35 cellular contexts compared by ENCODE assay signal in genomic region chr18:51013259-51013658, GRCh38.
"Had no signal": no experiment of that assay in that cellular context is flagged by ENCODE, and none has a peak within 500 bp of the region (broad histone marks: within the 10 kb centered on the region; RNA-seq: fewer than 3 reads in every experiment).

No MANE protein-coding gene starts in this region.

- H3K4me1 Mint-ChIP-seq: activated CD4-positive, alpha-beta T cell treated with anti-CD3 and anti-CD28 coated beads for 36 hours; activated CD4-positive, alpha-beta T cell treated with anti-CD3 and anti-CD28 coated beads, Interleukin-2, amount 10 ng/mL, durations not matched to agents 24 days and 14 days; activated CD8-positive, alpha-beta memory T cell treated with anti-CD3 and anti-CD28 coated beads, Interleukin-2, amount 10 ng/mL, durations not matched to agents 7 days and 5 days; activated naive CD4-positive, alpha-beta T cell treated with anti-CD3 and anti-CD28 coated beads, Interleukin-2, amount 50 U/mL, for 24 hours; activated naive CD8-positive, alpha-beta T cell treated with anti-CD3 and anti-CD28 coated beads for 36 hours; activated naive CD8-positive, alpha-beta T cell treated with anti-CD3 and anti-CD28 coated beads, Interleukin-2, amount 50 U/mL, for 24 hours had no signal

- H3K4me3 Mint-ChIP-seq: activated CD4-positive, alpha-beta memory T cell treated with anti-CD3 and anti-CD28 coated beads for 36 hours; activated CD4-positive, alpha-beta T cell treated with anti-CD3 and anti-CD28 coated beads for 36 hours; activated CD4-positive, alpha-beta T cell treated with anti-CD3 and anti-CD28 coated beads, Interleukin-2, amount 10 ng/mL, durations not matched to agents 24 days and 14 days; activated CD8-positive, alpha-beta memory T cell treated with anti-CD3 and anti-CD28 coated beads, Interleukin-2, amount 10 ng/mL, durations not matched to agents 7 days and 5 days; activated CD8-positive, alpha-beta T cell treated with anti-CD3 and anti-CD28 coated beads, Interleukin-2, amount 10 ng/mL, durations not matched to agents 7 days and 5 days; activated naive CD4-positive, alpha-beta T cell treated with anti-CD3 and anti-CD28 coated beads for 36 hours; activated naive CD4-positive, alpha-beta T cell treated with anti-CD3 and anti-CD28 coated beads, Interleukin-2, amount 50 U/mL, for 24 hours; activated naive CD8-positive, alpha-beta T cell treated with anti-CD3 and anti-CD28 coated beads for 36 hours; activated naive CD8-positive, alpha-beta T cell treated with anti-CD3 and anti-CD28 coated beads, Interleukin-2, amount 50 U/mL, for 24 hours; activated T-helper 1 cell treated with anti-CD3 and anti-CD28 coated beads, Interleukin-12 subunit alpha, Interleukin-12 subunit beta, Interleukin-2, Interleukin-4 antibody, amounts not matched to agents 30 ng/mL and 10 ng/mL and 1 ng/mL, durations not matched to agents 14 hours and 24 hours and 36 hours; effector memory CD8-positive, alpha-beta T cell; T-helper 17 cell; T-helper 2 cell treated with Interferon-gamma antibody and Interleukin-4, amounts not matched to agents 5 μg/mL and 100 μg/mL, for 36 hours had no signal

- H3K9me3 ChIP-seq: adrenal gland, esophagus muscularis mucosa, gastrocnemius medialis, heart left ventricle had no signal

- H3K9me3 Mint-ChIP-seq: activated CD4-positive, alpha-beta memory T cell treated with anti-CD3 and anti-CD28 coated beads for 36 hours; activated CD4-positive, alpha-beta T cell treated with anti-CD3 and anti-CD28 coated beads, Interleukin-2, amount 10 ng/mL, durations not matched to agents 24 days and 14 days; activated naive CD4-positive, alpha-beta T cell treated with anti-CD3 and anti-CD28 coated beads for 36 hours; activated naive CD4-positive, alpha-beta T cell treated with anti-CD3 and anti-CD28 coated beads, Interleukin-2, amount 50 U/mL, for 24 hours; activated naive CD8-positive, alpha-beta T cell treated with anti-CD3 and anti-CD28 coated beads for 36 hours; activated naive CD8-positive, alpha-beta T cell treated with anti-CD3 and anti-CD28 coated beads, Interleukin-2, amount 50 U/mL, for 24 hours; activated T-helper 1 cell treated with anti-CD3 and anti-CD28 coated beads, Interleukin-12 subunit alpha, Interleukin-12 subunit beta, Interleukin-2, Interleukin-4 antibody, amounts not matched to agents 30 ng/mL and 10 ng/mL and 1 ng/mL, durations not matched to agents 14 hours and 24 hours and 36 hours; activated T-helper 2 cell treated with anti-CD3 and anti-CD28 coated beads, Interferon-gamma antibody, Interleukin-2, Interleukin-4, amounts not matched to agents 10 μg/mL and 5 μg/mL and 100 μg/mL, durations not matched to agents 14 hours and 24 hours and 36 hours; effector memory CD8-positive, alpha-beta T cell had no signal

- H3K27me3 ChIP-seq: adrenal gland, esophagus muscularis mucosa, foreskin keratinocyte, gastrocnemius medialis, heart left ventricle had no signal

- H3K27ac Mint-ChIP-seq: activated CD4-positive, alpha-beta memory T cell treated with anti-CD3 and anti-CD28 coated beads for 36 hours; activated CD4-positive, alpha-beta T cell treated with anti-CD3 and anti-CD28 coated beads for 36 hours; activated CD4-positive, alpha-beta T cell treated with anti-CD3 and anti-CD28 coated beads, Interleukin-2, amount 10 ng/mL, durations not matched to agents 24 days and 14 days; activated CD8-positive, alpha-beta memory T cell treated with anti-CD3 and anti-CD28 coated beads, Interleukin-2, amount 10 ng/mL, durations not matched to agents 7 days and 5 days; activated CD8-positive, alpha-beta T cell treated with anti-CD3 and anti-CD28 coated beads, Interleukin-2, amount 10 ng/mL, durations not matched to agents 7 days and 5 days; activated naive CD4-positive, alpha-beta T cell treated with anti-CD3 and anti-CD28 coated beads for 36 hours; activated naive CD4-positive, alpha-beta T cell treated with anti-CD3 and anti-CD28 coated beads, Interleukin-2, amount 50 U/mL, for 24 hours; activated naive CD8-positive, alpha-beta T cell treated with anti-CD3 and anti-CD28 coated beads for 36 hours; activated naive CD8-positive, alpha-beta T cell treated with anti-CD3 and anti-CD28 coated beads, Interleukin-2, amount 50 U/mL, for 24 hours; activated T-helper 1 cell treated with anti-CD3 and anti-CD28 coated beads, Interleukin-12 subunit alpha, Interleukin-12 subunit beta, Interleukin-2, Interleukin-4 antibody, amounts not matched to agents 30 ng/mL and 10 ng/mL and 1 ng/mL, durations not matched to agents 14 hours and 24 hours and 36 hours; activated T-helper 2 cell treated with anti-CD3 and anti-CD28 coated beads, Interferon-gamma antibody, Interleukin-2, Interleukin-4, amounts not matched to agents 10 μg/mL and 5 μg/mL and 100 μg/mL, durations not matched to agents 14 hours and 24 hours and 36 hours; T-helper 17 cell; T-helper 2 cell treated with Interferon-gamma antibody and Interleukin-4, amounts not matched to agents 5 μg/mL and 100 μg/mL, for 36 hours had no signal

- H3K27ac ChIP-seq: adrenal gland, esophagus muscularis mucosa, foreskin keratinocyte, gastrocnemius medialis, heart left ventricle had no signal

- ATAC-seq: activated CD4-positive, alpha-beta T cell treated with anti-CD3 and anti-CD28 coated beads for 36 hours; activated CD8-positive, alpha-beta memory T cell treated with anti-CD3 and anti-CD28 coated beads, Interleukin-2, amount 10 ng/mL, durations not matched to agents 7 days and 5 days; activated CD8-positive, alpha-beta T cell treated with anti-CD3 and anti-CD28 coated beads, Interleukin-2, amount 10 ng/mL, durations not matched to agents 7 days and 5 days; activated naive CD8-positive, alpha-beta T cell treated with anti-CD3 and anti-CD28 coated beads, Interleukin-2, amount 50 U/mL, for 24 hours; effector memory CD8-positive, alpha-beta T cell; foreskin keratinocyte; gastrocnemius medialis; heart left ventricle; T-helper 17 cell had no signal

- DNase-seq: activated CD4-positive, alpha-beta memory T cell treated with anti-CD3 and anti-CD28 coated beads for 36 hours; activated CD4-positive, alpha-beta T cell treated with anti-CD3 and anti-CD28 coated beads for 36 hours; activated CD4-positive, alpha-beta T cell treated with anti-CD3 and anti-CD28 coated beads, Interleukin-2, amount 10 ng/mL, durations not matched to agents 24 days and 14 days; activated CD4-positive, CD25-positive, alpha-beta regulatory T cell; activated CD4-positive, CD25-positive, alpha-beta regulatory T cell treated with anti-CD3 and anti-CD28 coated beads, Interleukin-2, amount 50 U/mL, for 72 hours; activated CD8-positive, alpha-beta memory T cell treated with anti-CD3 and anti-CD28 coated beads, Interleukin-2, amount 10 ng/mL, durations not matched to agents 7 days and 5 days; activated CD8-positive, alpha-beta memory T cell treated with anti-CD3 and anti-CD28 coated beads, Interleukin-2, amount 50 U/mL, for 4 hours; activated CD8-positive, alpha-beta T cell treated with anti-CD3 and anti-CD28 coated beads, Interleukin-2, amount 10 ng/mL, durations not matched to agents 7 days and 5 days; activated effector memory CD4-positive, alpha-beta T cell treated with anti-CD3 and anti-CD28 coated beads, Interleukin-2, amount 50 U/mL, for 16 hours; activated naive CD4-positive, alpha-beta T cell treated with anti-CD3 and anti-CD28 coated beads for 36 hours; activated naive CD8-positive, alpha-beta T cell treated with anti-CD3 and anti-CD28 coated beads for 36 hours; activated naive CD8-positive, alpha-beta T cell treated with anti-CD3 and anti-CD28 coated beads, Interleukin-2, amount 50 U/mL, for 24 hours; activated T-cell treated with anti-CD3 and anti-CD28 coated beads, Interleukin-2, amount 50 U/mL, for 1 hour; activated T-cell treated with anti-CD3 and anti-CD28 coated beads, Interleukin-2, amount 50 U/mL, for 48 hours; adrenal gland; amygdala; aorta; caudate nucleus; cortex of kidney; dermis blood vessel endothelial cell; effector CD4-positive, alpha-beta T cell; effector memory CD8-positive, alpha-beta T cell; erythroblast; foreskin keratinocyte; gastrocnemius medialis; glutamatergic neuron; heart left ventricle; T-helper 17 cell; T1000 had no signal

- H3K27me3 Mint-ChIP-seq: activated CD4-positive, alpha-beta memory T cell treated with anti-CD3 and anti-CD28 coated beads for 36 hours; activated CD4-positive, alpha-beta T cell treated with anti-CD3 and anti-CD28 coated beads for 36 hours; activated CD4-positive, alpha-beta T cell treated with anti-CD3 and anti-CD28 coated beads, Interleukin-2, amount 10 ng/mL, durations not matched to agents 24 days and 14 days; activated CD8-positive, alpha-beta memory T cell treated with anti-CD3 and anti-CD28 coated beads, Interleukin-2, amount 10 ng/mL, durations not matched to agents 7 days and 5 days; activated naive CD4-positive, alpha-beta T cell treated with anti-CD3 and anti-CD28 coated beads, Interleukin-2, amount 50 U/mL, for 24 hours; activated naive CD8-positive, alpha-beta T cell treated with anti-CD3 and anti-CD28 coated beads for 36 hours; activated naive CD8-positive, alpha-beta T cell treated with anti-CD3 and anti-CD28 coated beads, Interleukin-2, amount 50 U/mL, for 24 hours; effector memory CD8-positive, alpha-beta T cell; T-helper 17 cell had no signal

- H3K4me3 ChIP-seq: adrenal gland, esophagus muscularis mucosa, gastrocnemius medialis, heart left ventricle had no signal

- FAIRE-seq: colon had no signal

- H3K36me3 ChIP-seq: adrenal gland, gastrocnemius medialis had no signal

- H3K4me1 ChIP-seq: adrenal gland, foreskin keratinocyte, gastrocnemius medialis had no signal

- H3K36me3 Mint-ChIP-seq: activated CD4-positive, alpha-beta memory T cell treated with anti-CD3 and anti-CD28 coated beads for 36 hours; activated naive CD8-positive, alpha-beta T cell treated with anti-CD3 and anti-CD28 coated beads for 36 hours had no signal
